In the genomic region with DNA sequence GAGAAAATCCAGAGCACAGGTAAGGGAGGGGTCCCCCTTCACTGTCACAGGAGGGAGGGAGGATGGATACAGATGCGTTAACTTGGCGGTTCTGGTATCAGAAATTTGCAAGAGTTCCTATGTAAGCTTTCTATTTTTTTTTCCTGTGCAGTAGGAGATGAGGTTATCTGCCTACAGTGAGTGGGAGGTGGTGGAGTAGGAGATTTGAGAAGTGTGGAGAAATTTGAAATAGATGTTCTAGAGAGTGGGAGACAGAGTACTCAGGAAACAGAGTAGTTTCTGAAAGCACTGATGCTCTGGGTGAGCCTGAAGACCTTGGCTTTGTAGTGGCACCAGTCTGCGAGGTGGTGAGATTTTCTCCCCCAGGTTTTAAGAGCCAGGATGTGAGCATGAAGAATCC, we compare ENCODE assay signal across 19 cellular contexts.
"Had no signal": no experiment of that assay in that cellular context is flagged by ENCODE, and none has a peak within 500 bp of the region (broad histone marks: within the 10 kb centered on the region; RNA-seq: fewer than 3 reads in every experiment).

No MANE protein-coding gene starts in this region.

- H3K27me3 ChIP-seq: colonic mucosa, esophagus squamous epithelium, left lung had no signal

- H3K27me3 Mint-ChIP-seq: dendritic cell treated with granulocyte-macrophage colony-stimulating factor and Interleukin-4, amounts not matched to agents 40 ng/mL and 50 ng/mL, for 4 days had no signal

- H3K27ac ChIP-seq: colonic mucosa, esophagus squamous epithelium, gastrocnemius medialis, heart right ventricle, left lung, lower lobe of right lung had no signal

- H3K4me3 Mint-ChIP-seq: dendritic cell treated with granulocyte-macrophage colony-stimulating factor and Interleukin-4, amounts not matched to agents 40 ng/mL and 50 ng/mL, for 4 days; effector memory CD8-positive, alpha-beta T cell; mesothelial cell of epicardium had no signal

- H3K4me1 ChIP-seq: colonic mucosa, gastrocnemius medialis, left lung, lower lobe of right lung had no signal

- H3K4me1 Mint-ChIP-seq: mesothelial cell of epicardium had no signal

- H3K36me3 Mint-ChIP-seq: mesothelial cell of epicardium had no signal

- H3K9me3 ChIP-seq: colonic mucosa, gastrocnemius medialis, mucosa of descending colon had no signal

- DNase-seq: colonic mucosa; cortex of kidney; effector CD8-positive, alpha-beta T cell; effector memory CD8-positive, alpha-beta T cell; esophagus squamous epithelium; foreskin fibroblast; foreskin melanocyte; gastrocnemius medialis; glutamatergic neuron; heart right ventricle; hippocampal formation; left cardiac atrium; left lung; left ventricle myocardium superior; lower lobe of right lung; mesenchymal stem cell; mucosa of descending colon had no signal

- H3K4me3 ChIP-seq: colonic mucosa, esophagus squamous epithelium, gastrocnemius medialis, heart right ventricle, left lung, lower lobe of right lung, mucosa of descending colon had no signal

- H3K27ac Mint-ChIP-seq: dendritic cell treated with granulocyte-macrophage colony-stimulating factor and Interleukin-4, amounts not matched to agents 40 ng/mL and 50 ng/mL, for 4 days; effector memory CD8-positive, alpha-beta T cell; mesothelial cell of epicardium had no signal

- H3K36me3 ChIP-seq: colonic mucosa, esophagus squamous epithelium, gastrocnemius medialis, heart right ventricle, left lung, lower lobe of right lung had no signal

- ATAC-seq: effector memory CD8-positive, alpha-beta T cell; gastrocnemius medialis; heart right ventricle; left cardiac atrium; left lung; left ventricle myocardium superior; lower lobe of right lung; mucosa of descending colon had no signal

- H3K9me3 Mint-ChIP-seq: dendritic cell treated with granulocyte-macrophage colony-stimulating factor and Interleukin-4, amounts not matched to agents 40 ng/mL and 50 ng/mL, for 4 days had no signal
